Comparison of ENCODE assay signal across 15 cellular contexts in the genomic region with DNA sequence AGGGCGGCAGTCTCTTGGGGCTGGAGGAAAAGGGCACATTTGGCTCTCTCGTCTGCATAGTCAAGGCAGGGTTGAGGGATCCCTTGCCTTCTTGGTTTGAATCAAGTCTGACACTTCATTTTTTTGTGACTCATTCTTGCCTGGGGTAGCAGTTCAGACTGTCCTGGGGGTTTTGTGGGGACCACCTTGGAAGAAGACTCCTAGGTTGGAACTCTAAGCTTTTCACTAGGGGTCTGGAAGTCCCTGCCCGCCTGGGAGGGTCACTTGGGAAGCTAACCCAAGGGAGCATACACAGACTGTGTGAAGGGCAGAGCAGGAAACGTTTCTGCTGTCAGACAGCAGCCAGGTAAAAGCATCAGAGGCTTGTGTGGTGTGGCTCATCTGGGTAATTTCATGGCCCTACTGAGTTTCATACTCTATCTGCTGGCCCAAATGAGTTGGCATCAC. TPM values are rescaled to one million over a fixed set of nuclear protein-coding genes. Genes with fewer than 3 reads are reported as not detected.
DNase-seq lines count a peak whose midpoint lies in the region; ATAC-seq lines count a peak whose summit lies in the region.
"Had no signal": no experiment of that assay in that cellular context is flagged by ENCODE, and none has a peak within 500 bp of the region (broad histone marks: within the 10 kb centered on the region; RNA-seq: fewer than 3 reads in every experiment).

No MANE protein-coding gene starts in this region.

- peaks cover 0 to 21% of the 10 kb centered on the region in 2 donors for H3K4me1 ChIP-seq in naive thymus-derived CD4-positive, alpha-beta T cell (ENCODE audit: control insufficient read depth in 2 of 2, insufficient read depth in 2 of 2, low read length in 2 of 2)
- H3K4me1 ChIP-seq: colonic mucosa had no signal

- H3K4me1 Mint-ChIP-seq in activated T-helper 1 cell treated with anti-CD3 and anti-CD28 coated beads, Interleukin-12 subunit alpha, Interleukin-12 subunit beta, Interleukin-2, Interleukin-4 antibody, amounts not matched to agents 30 ng/mL and 10 ng/mL and 1 ng/mL, durations not matched to agents 14 hours and 24 hours and 36 hours (ENCODE audit: low read depth): peaks cover 30% of the 10 kb centered on the region
- H3K4me1 Mint-ChIP-seq in naive thymus-derived CD4-positive, alpha-beta T cell: peaks cover 23 to 81% (median 73%) of the 10 kb centered on the region in 7 donors

- H3K9me3 ChIP-seq in naive thymus-derived CD4-positive, alpha-beta T cell (ENCODE audit: control insufficient read depth in 2 of 3, low read length in 3 of 3): no peaks in the 10 kb centered on the region
- H3K9me3 ChIP-seq: colonic mucosa, esophagus muscularis mucosa, SJCRH30 had no signal

- in situ Hi-C loops in KBM-7 (cut with MboI; ENCODE audit: low pct_unique_long_range_greater_than_20kb, low sequenced_read_pairs): no loop called here

- H3K27me3 Mint-ChIP-seq in activated T-helper 1 cell treated with anti-CD3 and anti-CD28 coated beads, Interleukin-12 subunit alpha, Interleukin-12 subunit beta, Interleukin-2, Interleukin-4 antibody, amounts not matched to agents 30 ng/mL and 10 ng/mL and 1 ng/mL, durations not matched to agents 14 hours and 24 hours and 36 hours (ENCODE audit: insufficient read depth): peaks cover 3% of the 10 kb centered on the region
- H3K27me3 Mint-ChIP-seq in naive thymus-derived CD4-positive, alpha-beta T cell: peaks cover 0 to 2% (median 0%) of the 10 kb centered on the region in 5 donors
- H3K27me3 Mint-ChIP-seq: naive B cell, type B pancreatic cell had no signal

- CTCF ChIA-PET in naive thymus-derived CD4-positive, alpha-beta T cell (lab: Charles Lee): no interaction called here

- no peak overlapping the region for H3K4me3 Mint-ChIP-seq in activated T-helper 1 cell treated with anti-CD3 and anti-CD28 coated beads, Interleukin-12 subunit alpha, Interleukin-12 subunit beta, Interleukin-2, Interleukin-4 antibody, amounts not matched to agents 30 ng/mL and 10 ng/mL and 1 ng/mL, durations not matched to agents 14 hours and 24 hours and 36 hours
- peak overlapping the region in 8 of 10 donors; percentile 2 to 46 (median 26) for H3K4me3 Mint-ChIP-seq in naive thymus-derived CD4-positive, alpha-beta T cell
- H3K4me3 Mint-ChIP-seq: type B pancreatic cell had no signal

- no peaks in the 10 kb centered on the region for H3K36me3 Mint-ChIP-seq in activated T-helper 1 cell treated with anti-CD3 and anti-CD28 coated beads, Interleukin-12 subunit alpha, Interleukin-12 subunit beta, Interleukin-2, Interleukin-4 antibody, amounts not matched to agents 30 ng/mL and 10 ng/mL and 1 ng/mL, durations not matched to agents 14 hours and 24 hours and 36 hours (ENCODE audit: low read depth)
- peaks cover 0 to 23% (median 0%) of the 10 kb centered on the region in 5 donors for H3K36me3 Mint-ChIP-seq in naive thymus-derived CD4-positive, alpha-beta T cell
- H3K36me3 Mint-ChIP-seq: naive B cell, type B pancreatic cell had no signal

- intact Hi-C loops in activated T-helper 1 cell treated with anti-CD3 and anti-CD28 coated beads, Interleukin-12 subunit alpha, Interleukin-12 subunit beta, Interleukin-2, Interleukin-4 antibody, amounts not matched to agents 30 ng/mL and 10 ng/mL and 1 ng/mL, durations not matched to agents 14 hours and 24 hours and 36 hours (cut with micrococcal nuclease): loop anchor here (2.0 kb wide), 1 partner anchor 20 kb away; no protein-coding TSS in a partner anchor
- intact Hi-C loops in naive thymus-derived CD4-positive, alpha-beta T cell (cut with micrococcal nuclease): loop anchor here in 1 of 2 donors (2.0 kb wide), 1 partner anchor 16 kb away; no protein-coding TSS in a partner anchor

- no peaks in the 10 kb centered on the region for H3K27me3 ChIP-seq in naive thymus-derived CD4-positive, alpha-beta T cell (ENCODE audit: control insufficient read depth in 2 of 2, insufficient read depth in 2 of 2, low read length in 2 of 2)
- H3K27me3 ChIP-seq: colonic mucosa, esophagus muscularis mucosa, SJCRH30 had no signal

- POLR2A ChIA-PET in naive thymus-derived CD4-positive, alpha-beta T cell (lab: Charles Lee): interaction anchor here (0.9 to 1.6 kb wide), 3 partner anchors 10 to 28 kb away, joined by 3 to 7 read pairs (median 6); no protein-coding TSS in a partner anchor

- H3K36me3 ChIP-seq in naive thymus-derived CD4-positive, alpha-beta T cell (ENCODE audit: control insufficient read depth in 2 of 3, insufficient read depth in 3 of 3, low read length in 3 of 3): no peaks in the 10 kb centered on the region
- H3K36me3 ChIP-seq: colonic mucosa, SJCRH30 had no signal

- peak; percentile 37 for DNase-seq in stimulated activated CD4-positive, alpha-beta T cell treated with anti-CD3 and anti-CD28 coated beads, Interleukin-15, amount 100 ng/mL, for 24 hours
- no peak for DNase-seq in stimulated activated CD4-positive, alpha-beta T cell treated with anti-CD3 and anti-CD28 coated beads, Interleukin-4, amount 100 ng/mL, for 1 hour
- no peak for DNase-seq in activated T-helper 1 cell treated with anti-CD3 and anti-CD28 coated beads, Interleukin-12 subunit alpha, Interleukin-12 subunit beta, Interleukin-2, Interleukin-4 antibody, amounts not matched to agents 30 ng/mL and 10 ng/mL and 1 ng/mL, durations not matched to agents 14 hours and 24 hours and 36 hours (ENCODE audit: low spot score)
- peak in 1 of 9 donors; percentile 2 for DNase-seq in naive thymus-derived CD4-positive, alpha-beta T cell
- DNase-seq in DMS53 (lab: John Stamatoyannopoulos, UW) (no peak), KBM-7 (no peak), NCI-H345 treated with DMSO at 0.1 percent for 48 hours (lab: John Stamatoyannopoulos, UW; ENCODE audit: unreplicated experiment) (no peak), occipital lobe (lab: John Stamatoyannopoulos, UW) (no peak)
- DNase-seq: colonic mucosa, DMS153, hippocampal formation, naive B cell, SJCRH30 had no signal

- ATAC-seq in naive thymus-derived CD4-positive, alpha-beta T cell: no peak

- H3K9me3 Mint-ChIP-seq in activated T-helper 1 cell treated with anti-CD3 and anti-CD28 coated beads, Interleukin-12 subunit alpha, Interleukin-12 subunit beta, Interleukin-2, Interleukin-4 antibody, amounts not matched to agents 30 ng/mL and 10 ng/mL and 1 ng/mL, durations not matched to agents 14 hours and 24 hours and 36 hours: no peaks in the 10 kb centered on the region
- H3K9me3 Mint-ChIP-seq in naive thymus-derived CD4-positive, alpha-beta T cell: no peaks in the 10 kb centered on the region
- H3K9me3 Mint-ChIP-seq: naive B cell, type B pancreatic cell had no signal

- H3K4me3 ChIP-seq in naive thymus-derived CD4-positive, alpha-beta T cell (ENCODE audit: low read length): no peak overlapping the region
- H3K4me3 ChIP-seq: colonic mucosa, esophagus muscularis mucosa, SJCRH30 had no signal

- H3K27ac Mint-ChIP-seq in activated T-helper 1 cell treated with anti-CD3 and anti-CD28 coated beads, Interleukin-12 subunit alpha, Interleukin-12 subunit beta, Interleukin-2, Interleukin-4 antibody, amounts not matched to agents 30 ng/mL and 10 ng/mL and 1 ng/mL, durations not matched to agents 14 hours and 24 hours and 36 hours: peak overlapping the region; percentile 26
- peak overlapping the region; percentile 27 to 81 (median 60) for H3K27ac Mint-ChIP-seq in naive thymus-derived CD4-positive, alpha-beta T cell
- H3K27ac Mint-ChIP-seq: type B pancreatic cell had no signal

- no peak overlapping the region for H3K27ac ChIP-seq in naive thymus-derived CD4-positive, alpha-beta T cell (ENCODE audit: low read depth, low read length)
- H3K27ac ChIP-seq: colonic mucosa, esophagus muscularis mucosa, SJCRH30 had no signal

RNA-seq across cellular contexts. Expression of a gene that starts 11.2 kb away (rescaled TPM):
- total RNA-seq in activated T-helper 1 cell treated with anti-CD3 and anti-CD28 coated beads, Interleukin-12 subunit alpha, Interleukin-12 subunit beta, Interleukin-2, Interleukin-4 antibody, amounts not matched to agents 30 ng/mL and 10 ng/mL and 1 ng/mL, durations not matched to agents 14 hours and 24 hours and 36 hours: 7.4 and 7.9 TPM in 2 replicates
- 10 to 100 TPM; 10.6 to 52.0 (median 46.8) TPM for total RNA-seq in naive thymus-derived CD4-positive, alpha-beta T cell
- 10 to 100 TPM; 17.7 to 25.1 TPM for polyA plus RNA-seq in naive thymus-derived CD4-positive, alpha-beta T cell
- 8.9 TPM for total RNA-seq in occipital lobe
